In the genomic region with DNA sequence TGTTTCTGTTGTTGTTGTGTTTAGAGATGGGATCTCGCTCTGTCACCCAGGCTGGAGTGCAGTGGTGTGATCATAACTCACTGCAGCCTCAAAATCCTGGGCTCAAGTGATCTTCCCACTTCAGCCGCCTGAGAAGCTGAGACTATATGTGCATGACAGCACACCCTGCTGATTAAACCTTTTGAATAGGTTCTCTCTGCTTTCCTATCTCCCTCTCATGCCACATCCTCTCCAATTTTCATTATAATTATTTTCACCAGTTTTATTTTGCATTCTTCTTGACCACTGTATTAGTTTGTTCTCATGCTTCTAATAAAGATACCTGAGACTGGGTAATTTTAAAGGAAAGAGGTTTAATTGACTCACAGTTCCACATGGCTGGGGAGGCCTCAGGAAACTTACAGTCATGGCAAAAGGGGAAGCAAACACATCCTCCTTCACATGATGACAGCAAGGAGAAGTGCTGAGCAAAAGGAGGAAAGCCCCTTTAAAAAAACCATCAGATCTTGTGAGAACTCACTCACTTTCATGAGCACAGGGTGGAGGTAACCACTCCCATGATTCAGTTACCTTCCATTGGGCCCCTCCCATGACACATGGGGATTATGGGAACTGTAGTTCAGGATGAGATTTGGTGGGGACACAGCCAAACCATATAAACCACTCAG, we compare ENCODE assay signal across 10 cellular contexts. TPM values are rescaled to one million over a fixed set of nuclear protein-coding genes. Genes with fewer than 3 reads are reported as not detected.
DNase-seq lines count a peak whose midpoint lies in the region; ATAC-seq and TF ChIP-seq lines count a peak whose summit lies in the region.
"Had no signal": no experiment of that assay in that cellular context is flagged by ENCODE, and none has a peak within 500 bp of the region (broad histone marks: within the 10 kb centered on the region; RNA-seq: fewer than 3 reads in every experiment).

No MANE protein-coding gene starts in this region.

- no peaks in the 10 kb centered on the region for H3K9me3 ChIP-seq in mammary epithelial cell (replicated peaks; ENCODE audit: insufficient read depth, low read length)

- POLR2A ChIA-PET in MCF 10A (lab: Yijun Ruan, JAX), result interaction anchor here (0.7 kb wide), 1 partner anchor 244 kb away, joined by 4 read pairs; no protein-coding TSS in a partner anchor

- H3K4me3 ChIP-seq in mammary epithelial cell (replicated peaks in 1 of 3; ENCODE audit: insufficient read depth in 1 of 3, low read depth in 2 of 3, low read length in 3 of 3), result no peak overlapping the region

- 100% methylated on average over 2 of the region's 2 CpGs for WGBS in mammary epithelial cell (ENCODE audit: low coverage, missing lambda C conversion rate)

- H4K20me1 ChIP-seq in mammary epithelial cell (ENCODE audit: insufficient read depth, low read length), result no peaks in the 10 kb centered on the region

- H3K4me1 Mint-ChIP-seq in MCF 10A (ENCODE audit: insufficient read depth, unreplicated experiment), result no peaks in the 10 kb centered on the region
- peaks cover 59% of the 10 kb centered on the region for H3K4me1 Mint-ChIP-seq in activated T-helper 2 cell treated with anti-CD3 and anti-CD28 coated beads, Interferon-gamma antibody, Interleukin-2, Interleukin-4, amounts not matched to agents 10 μg/mL and 5 μg/mL and 100 μg/mL, durations not matched to agents 14 hours and 24 hours and 36 hours (ENCODE audit: low read depth)
- H3K4me1 Mint-ChIP-seq in stimulated activated naive B cell treated with anti-CD40 and anti-IgM and Interleukin-4, amounts not matched to agents 10 μg/mL and 1 μg/mL and 100 μg/mL, for 72 hours, result peaks cover 27 to 31% of the 10 kb centered on the region in 2 donors

- in situ Hi-C loops in mammary epithelial cell (cut with MboI; ENCODE audit: low sequenced_read_pairs in 2 of 2), result no loop called here

- no peak overlapping the region for H3K27ac Mint-ChIP-seq in MCF 10A (ENCODE audit: low read depth, unreplicated experiment)
- H3K27ac Mint-ChIP-seq in activated T-helper 2 cell treated with anti-CD3 and anti-CD28 coated beads, Interferon-gamma antibody, Interleukin-2, Interleukin-4, amounts not matched to agents 10 μg/mL and 5 μg/mL and 100 μg/mL, durations not matched to agents 14 hours and 24 hours and 36 hours, result peak overlapping the region; percentile 91
- H3K27ac Mint-ChIP-seq in stimulated activated naive B cell treated with anti-CD40 and anti-IgM and Interleukin-4, amounts not matched to agents 10 μg/mL and 1 μg/mL and 100 μg/mL, for 72 hours, result peak overlapping the region; percentile 93
- H3K27ac Mint-ChIP-seq: T-cell had no signal

- H3K36me3 ChIP-seq in mammary epithelial cell (ENCODE audit: insufficient read depth, low read length), result peaks cover 1% of the 10 kb centered on the region

- no peak overlapping the region for H3K4me2 ChIP-seq in mammary epithelial cell (ENCODE audit: insufficient read depth, low read depth, low read length)

- H3K79me2 ChIP-seq in mammary epithelial cell (ENCODE audit: insufficient read depth, low read length), result peaks cover 7% of the 10 kb centered on the region

- DNase-seq in mammary epithelial cell (peak; percentile 29), MCF 10A (ENCODE audit: unreplicated experiment) (no peak), GOT3 (lab: John Stamatoyannopoulos, UW) (no peak), HUDEP-2 (lab: John Stamatoyannopoulos, UW; ENCODE audit: unreplicated experiment in 76 of 76) (no peak)
- DNase-seq in activated T-helper 2 cell treated with anti-CD3 and anti-CD28 coated beads, Interferon-gamma antibody, Interleukin-2, Interleukin-4, amounts not matched to agents 10 μg/mL and 5 μg/mL and 100 μg/mL, durations not matched to agents 14 hours and 24 hours and 36 hours (ENCODE audit: low spot score), result no peak
- peak; percentile 46 for DNase-seq in stimulated activated naive B cell treated with anti-CD40 and anti-IgM and Interleukin-4, amounts not matched to agents 10 μg/mL and 1 μg/mL and 100 μg/mL, for 72 hours
- DNase-seq: NCI-H1105, T-cell had no signal

- H3K36me3 Mint-ChIP-seq in MCF 10A (ENCODE audit: insufficient read depth, unreplicated experiment), result peaks cover 42% of the 10 kb centered on the region
- peaks cover 95% of the 10 kb centered on the region for H3K36me3 Mint-ChIP-seq in activated T-helper 2 cell treated with anti-CD3 and anti-CD28 coated beads, Interferon-gamma antibody, Interleukin-2, Interleukin-4, amounts not matched to agents 10 μg/mL and 5 μg/mL and 100 μg/mL, durations not matched to agents 14 hours and 24 hours and 36 hours (ENCODE audit: low read depth)
- H3K36me3 Mint-ChIP-seq in stimulated activated naive B cell treated with anti-CD40 and anti-IgM and Interleukin-4, amounts not matched to agents 10 μg/mL and 1 μg/mL and 100 μg/mL, for 72 hours, result peaks cover 78 to 92% of the 10 kb centered on the region in 2 donors

- H3K27me3 Mint-ChIP-seq in MCF 10A (ENCODE audit: insufficient read depth, unreplicated experiment), result no peaks in the 10 kb centered on the region
- no peaks in the 10 kb centered on the region for H3K27me3 Mint-ChIP-seq in activated T-helper 2 cell treated with anti-CD3 and anti-CD28 coated beads, Interferon-gamma antibody, Interleukin-2, Interleukin-4, amounts not matched to agents 10 μg/mL and 5 μg/mL and 100 μg/mL, durations not matched to agents 14 hours and 24 hours and 36 hours (ENCODE audit: low read depth)
- no peaks in the 10 kb centered on the region for H3K27me3 Mint-ChIP-seq in stimulated activated naive B cell treated with anti-CD40 and anti-IgM and Interleukin-4, amounts not matched to agents 10 μg/mL and 1 μg/mL and 100 μg/mL, for 72 hours
- H3K27me3 Mint-ChIP-seq: T-cell had no signal

- no peak overlapping the region for H2AFZ ChIP-seq in mammary epithelial cell (ENCODE audit: low read depth, low read length)

- no peaks in the 10 kb centered on the region for H3K27me3 ChIP-seq in mammary epithelial cell (ENCODE audit: insufficient read depth, low read length)

- H3K9me3 Mint-ChIP-seq in MCF 10A (ENCODE audit: unreplicated experiment), result peaks cover 7% of the 10 kb centered on the region
- H3K9me3 Mint-ChIP-seq in activated T-helper 2 cell treated with anti-CD3 and anti-CD28 coated beads, Interferon-gamma antibody, Interleukin-2, Interleukin-4, amounts not matched to agents 10 μg/mL and 5 μg/mL and 100 μg/mL, durations not matched to agents 14 hours and 24 hours and 36 hours, result peaks cover 24% of the 10 kb centered on the region
- H3K9me3 Mint-ChIP-seq in stimulated activated naive B cell treated with anti-CD40 and anti-IgM and Interleukin-4, amounts not matched to agents 10 μg/mL and 1 μg/mL and 100 μg/mL, for 72 hours, result peaks cover 18 to 41% of the 10 kb centered on the region in 2 donors
- H3K9me3 Mint-ChIP-seq: T-cell had no signal

- TF ChIP-seq CTCF in mammary epithelial cell (conservative IDR thresholded peaks at IDR 0.05 in 1 of 2, IDR thresholded peaks at IDR 0.05 in 1 of 2; ENCODE audit: extremely low read depth in 1 of 2, insufficient read depth in 1 of 2, low read depth in 1 of 2, low read length in 2 of 2), result no peak
- no peak for TF ChIP-seq CTCF in MCF 10A (IDR thresholded peaks at IDR 0.05; ENCODE audit: unreplicated experiment)

- no peak overlapping the region for H3K4me3 Mint-ChIP-seq in MCF 10A (ENCODE audit: unreplicated experiment)
- peak overlapping the region; percentile 9 for H3K4me3 Mint-ChIP-seq in activated T-helper 2 cell treated with anti-CD3 and anti-CD28 coated beads, Interferon-gamma antibody, Interleukin-2, Interleukin-4, amounts not matched to agents 10 μg/mL and 5 μg/mL and 100 μg/mL, durations not matched to agents 14 hours and 24 hours and 36 hours (ENCODE audit: low read depth)
- peak overlapping the region in 1 of 2 donors; percentile 25 for H3K4me3 Mint-ChIP-seq in stimulated activated naive B cell treated with anti-CD40 and anti-IgM and Interleukin-4, amounts not matched to agents 10 μg/mL and 1 μg/mL and 100 μg/mL, for 72 hours
- H3K4me3 Mint-ChIP-seq: T-cell had no signal

- CTCF ChIA-PET in mammary epithelial cell (lab: Charles Lee; ENCODE audit: low non-redundant PET), result no interaction called here
- CTCF ChIA-PET in MCF 10A (lab: Yijun Ruan, JAX), result no interaction called here

- ATAC-seq in HG03159 (IDR thresholded peaks at IDR 0.05; ENCODE audit: unreplicated experiment) (peak; percentile 60), esophagus mucosa (no peak)
- peak; percentile 92 to 98 for ATAC-seq in stimulated activated naive B cell treated with anti-CD40 and anti-IgM and Interleukin-4, amounts not matched to agents 10 μg/mL and 1 μg/mL and 100 μg/mL, for 72 hours (replicated peaks)

- BruUV-seq in mammary epithelial cell (replicated peaks; lab: Mats Ljungman, UMichigan), result no TSS peak
- BruUV-seq in MCF 10A (replicated peaks; lab: Mats Ljungman, UMichigan), result no TSS peak

- peaks cover 8% of the 10 kb centered on the region for H3K4me1 ChIP-seq in mammary epithelial cell (ENCODE audit: insufficient read depth, low read length)

- intact Hi-C loops in mammary epithelial cell (cut with micrococcal nuclease), result no loop called here
- intact Hi-C loops in MCF 10A (cut with micrococcal nuclease), result no loop called here
- intact Hi-C loops in activated T-helper 2 cell treated with anti-CD3 and anti-CD28 coated beads, Interferon-gamma antibody, Interleukin-2, Interleukin-4, amounts not matched to agents 10 μg/mL and 5 μg/mL and 100 μg/mL, durations not matched to agents 14 hours and 24 hours and 36 hours (cut with micrococcal nuclease), result loop anchor here (1.0 to 2.0 kb wide), 2 partner anchors 22 to 1245 kb away; no protein-coding TSS in a partner anchor

- dilution Hi-C loops in mammary epithelial cell (cut with HindIII; ENCODE audit: low sequenced_read_pairs), result no loop called here

- no peak overlapping the region for H3K27ac ChIP-seq in mammary epithelial cell (ENCODE audit: insufficient read depth, low read depth, low read length)

- H3K9ac ChIP-seq in mammary epithelial cell (ENCODE audit: insufficient read depth, low read length), result no peak overlapping the region

RNA-seq across cellular contexts. Expression of gene AGK, which starts 12.9 kb away (rescaled TPM):
- 10 to 100 TPM; 26.2 to 34.7 TPM for total RNA-seq in mammary epithelial cell
- polyA plus RNA-seq in mammary epithelial cell, result 24.2 TPM
- polyA minus RNA-seq in mammary epithelial cell, result 16.1 TPM
- total RNA-seq in MCF 10A (2022), result 35.4 and 41.4 TPM in 2 replicates
- 144 and 147 TPM in 2 replicates for total RNA-seq in activated T-helper 2 cell treated with anti-CD3 and anti-CD28 coated beads, Interferon-gamma antibody, Interleukin-2, Interleukin-4, amounts not matched to agents 10 μg/mL and 5 μg/mL and 100 μg/mL, durations not matched to agents 14 hours and 24 hours and 36 hours
- 18.6 TPM for total RNA-seq in esophagus mucosa

Comparison
In these comparisons a context has a peak if more than half of its experiments do, and no peak if none do; other contexts are left out.
1. DNase-seq: peak in mammary epithelial cell (single experiment) and stimulated activated naive B cell treated with anti-CD40 and anti-IgM and Interleukin-4, amounts not matched to agents 10 μg/mL and 1 μg/mL and 100 μg/mL, for 72 hours (single experiment); none in MCF 10A (single experiment), activated T-helper 2 cell treated with anti-CD3 and anti-CD28 coated beads, Interferon-gamma antibody, Interleukin-2, Interleukin-4, amounts not matched to agents 10 μg/mL and 5 μg/mL and 100 μg/mL, durations not matched to agents 14 hours and 24 hours and 36 hours (single experiment), GOT3 (single experiment) and HUDEP-2 (0 of 76).